Comparison of ENCODE assay signal across 13 cellular contexts in genomic region chr21:26800001-26800400, GRCh38. TPM values are rescaled to one million over a fixed set of nuclear protein-coding genes. Genes with fewer than 3 reads are reported as not detected.
A peak's percentile ranks its signal among the peaks of the same experiment; 100 is the strongest.
DNase-seq lines count a peak whose midpoint lies in the region; ATAC-seq and TF ChIP-seq lines count a peak whose summit lies in the region.
"Had no signal": no experiment of that assay in that cellular context is flagged by ENCODE, and none has a peak within 500 bp of the region (broad histone marks: within the 10 kb centered on the region; RNA-seq: fewer than 3 reads in every experiment).

No MANE protein-coding gene starts in this region.

- H3K4me3 ChIP-seq in SK-N-MC (no peak overlapping the region), muscle layer of duodenum (ENCODE audit: low read depth in 1 of 2, low read length in 2 of 2) (no peak overlapping the region), transverse colon (no peak overlapping the region)

- H3K4me1 Mint-ChIP-seq in T-cell: no peaks in the 10 kb centered on the region
- H3K4me1 Mint-ChIP-seq in activated naive CD8-positive, alpha-beta T cell treated with anti-CD3 and anti-CD28 coated beads, Interleukin-2, amount 50 U/mL, for 24 hours: no peaks in the 10 kb centered on the region

- POLR2A ChIA-PET in T-cell (lab: Charles Lee): no interaction called here

- no peak overlapping the region for H3K4me3 Mint-ChIP-seq in T-cell
- no peak overlapping the region for H3K4me3 Mint-ChIP-seq in activated naive CD8-positive, alpha-beta T cell treated with anti-CD3 and anti-CD28 coated beads, Interleukin-2, amount 50 U/mL, for 24 hours

- TF ChIP-seq CTCF in transverse colon (IDR thresholded peaks at IDR 0.05): no peak

- CTCF ChIA-PET in T-cell (lab: Charles Lee): no interaction called here

- intact Hi-C loops in transverse colon (cut with DNase I; ENCODE audit: low total_unique reads): loop anchor here (5.0 kb wide), 1 partner anchor 267 kb away; no protein-coding TSS in a partner anchor

- H3K27me3 ChIP-seq in muscle layer of duodenum (ENCODE audit: low read depth, low read length) (no peaks in the 10 kb centered on the region), transverse colon (no peaks in the 10 kb centered on the region)

- no peaks in the 10 kb centered on the region for H3K36me3 ChIP-seq in SK-N-MC (ENCODE audit: insufficient read depth, low read length)
- no peaks in the 10 kb centered on the region for H3K36me3 ChIP-seq in muscle layer of duodenum (ENCODE audit: control insufficient read depth in 1 of 2, insufficient read depth in 2 of 2, low read length in 2 of 2)
- H3K36me3 ChIP-seq in transverse colon: no peaks in the 10 kb centered on the region

- H3K4me1 ChIP-seq in muscle layer of duodenum (ENCODE audit: control insufficient read depth in 1 of 2, insufficient read depth in 2 of 2, low read length in 2 of 2) (peaks cover 0 to 4% of the 10 kb centered on the region in 2 donors), transverse colon (peaks cover 0 to 14% (median 9%) of the 10 kb centered on the region in 4 donors)

- TF ChIP-seq EP300 in transverse colon (IDR thresholded peaks at IDR 0.05; ENCODE audit: low read depth): no peak

- no peak overlapping the region for H3K9ac ChIP-seq in SK-N-MC (ENCODE audit: insufficient read length)
- H3K9ac ChIP-seq: KMS-11 had no signal

- in situ Hi-C loops in transverse colon (cut with MboI; ENCODE audit: low pct_ligation_motif_present in 1 of 4, low pct_unique_long_range_greater_than_20kb in 1 of 4, low sequenced_read_pairs in 3 of 4): no loop called here

- H3K27ac ChIP-seq in SK-N-MC (peak overlapping the region; percentile 98; the same call in 1 of the 2 replicates), muscle layer of duodenum (ENCODE audit: low read length) (peak overlapping the region; percentile 64), transverse colon (peak overlapping the region; percentile 64 to 74 (median 66))
- H3K27ac ChIP-seq: KMS-11 had no signal

- TF ChIP-seq POLR2A in transverse colon (IDR thresholded peaks at IDR 0.05): no peak

- no peaks in the 10 kb centered on the region for H3K9me3 ChIP-seq in SK-N-MC (ENCODE audit: low read depth, low read length)
- H3K9me3 ChIP-seq in muscle layer of duodenum (ENCODE audit: control insufficient read depth in 1 of 2, low read length in 2 of 2): no peaks in the 10 kb centered on the region
- H3K9me3 ChIP-seq in transverse colon: no peaks in the 10 kb centered on the region

- H3K27ac Mint-ChIP-seq in T-cell: no peak overlapping the region
- no peak overlapping the region for H3K27ac Mint-ChIP-seq in activated naive CD8-positive, alpha-beta T cell treated with anti-CD3 and anti-CD28 coated beads, Interleukin-2, amount 50 U/mL, for 24 hours

- H3K36me3 Mint-ChIP-seq in T-cell: no peaks in the 10 kb centered on the region
- no peaks in the 10 kb centered on the region for H3K36me3 Mint-ChIP-seq in activated naive CD8-positive, alpha-beta T cell treated with anti-CD3 and anti-CD28 coated beads, Interleukin-2, amount 50 U/mL, for 24 hours (ENCODE audit: low read depth)

- DNase-seq in SK-N-MC (ENCODE audit: low read depth, low spot score) (no peak), fibroblast of peridontal ligament (ENCODE audit: extremely low read depth) (peak; percentile 29), transverse colon (no peak), T-cell (no peak)
- no peak for DNase-seq in activated naive CD8-positive, alpha-beta T cell treated with anti-CD3 and anti-CD28 coated beads, Interleukin-2, amount 50 U/mL, for 24 hours
- DNase-seq: activated gamma-delta T cell; AML-193; NCI-H1417; NK-92 treated with Interleukin-12 subunit alpha and Interleukin-12 subunit beta, amount 100 ng/mL, for 24 hours; SHP77 had no signal

- no peaks in the 10 kb centered on the region for H3K9me3 Mint-ChIP-seq in T-cell
- no peaks in the 10 kb centered on the region for H3K9me3 Mint-ChIP-seq in activated naive CD8-positive, alpha-beta T cell treated with anti-CD3 and anti-CD28 coated beads, Interleukin-2, amount 50 U/mL, for 24 hours

- H3K27me3 Mint-ChIP-seq in T-cell: peaks cover 2 to 13% of the 10 kb centered on the region in 2 donors
- peaks cover 5% of the 10 kb centered on the region for H3K27me3 Mint-ChIP-seq in activated naive CD8-positive, alpha-beta T cell treated with anti-CD3 and anti-CD28 coated beads, Interleukin-2, amount 50 U/mL, for 24 hours

- 46 to 50% methylated on average over 3 of the region's 3 CpGs for WGBS in transverse colon (ENCODE audit: low coverage in 1 of 2), 2 donors

- ATAC-seq in T-cell (replicated peaks in 1 of 4) (no peak), HG02981 (IDR thresholded peaks at IDR 0.05; ENCODE audit: unreplicated experiment) (no peak)
- ATAC-seq in activated naive CD8-positive, alpha-beta T cell treated with anti-CD3 and anti-CD28 coated beads, Interleukin-2, amount 50 U/mL, for 24 hours: no peak

RNA-seq across cellular contexts. Expression of gene ADAMTS1, which starts 45.2 kb away (rescaled TPM):
- total RNA-seq in transverse colon (10 to 100 TPM; 29.8 to 54.8 (median 44.3) TPM), T-cell (1 to 10 TPM in 2 of 5 donors, under 1 TPM in 3; 0.40 to 1.7 (median 0.72) TPM)

Comparison
In these comparisons a context has a peak if more than half of its experiments do, and no peak if none do; other contexts are left out.
1. RNA of gene ADAMTS1, which starts 45.2 kb away (total RNA-seq): 29.8 to 54.8 TPM in transverse colon; 0.40 to 1.7 TPM in T-cell; every median in the first group is over 10 times any median in the second.
2. Peak in every context shown above with its lines, with median percentiles within 50 percentile points of each other: H3K27ac ChIP-seq.